Comparison of ENCODE assay signal across 8 cellular contexts in genomic region chr20:30376430-30376766, GRCh38.
DNase-seq lines count a peak whose midpoint lies in the region; ATAC-seq, FAIRE-seq and TF ChIP-seq lines count a peak whose summit lies in the region.
"Not testable (repeated sequence)": the region's sequence is repeated elsewhere in the genome, so short reads cannot be mapped to it uniquely, and the experiment has no call there.

No MANE protein-coding gene starts in this region.

- H3K4me2 ChIP-seq in A549, result peak overlapping the region; percentile 78

- CTCF ChIA-PET in A549 (lab: Yijun Ruan, JAX); RWPE1 (lab: Yijun Ruan, JAX): not testable (repeated sequence)

- 76% methylated on average over 14 of the region's 14 CpGs for WGBS in A549 (ENCODE audit: missing lambda C conversion rate)
- WGBS in right cardiac atrium, result 67% methylated on average over 14 of the region's 14 CpGs
- 65 to 77% (median 74%) methylated on average over 14 of the region's 14 CpGs for WGBS in small intestine, 3 donors

- H3K36me3 ChIP-seq in muscle layer of duodenum (ENCODE audit: control insufficient read depth in 1 of 2, insufficient read depth in 2 of 2, low read length in 2 of 2); small intestine (ENCODE audit: control insufficient read depth in 2 of 2, insufficient read depth in 2 of 2, low read length in 2 of 2): not testable (repeated sequence)

- not testable (repeated sequence) for H3K27me3 Mint-ChIP-seq in activated T-helper 2 cell treated with anti-CD3 and anti-CD28 coated beads, Interferon-gamma antibody, Interleukin-2, Interleukin-4, amounts not matched to agents 10 μg/mL and 5 μg/mL and 100 μg/mL, durations not matched to agents 14 hours and 24 hours and 36 hours (ENCODE audit: low read depth)

- peaks cover 22% of the 10 kb centered on the region for H3K36me3 Mint-ChIP-seq in activated T-helper 2 cell treated with anti-CD3 and anti-CD28 coated beads, Interferon-gamma antibody, Interleukin-2, Interleukin-4, amounts not matched to agents 10 μg/mL and 5 μg/mL and 100 μg/mL, durations not matched to agents 14 hours and 24 hours and 36 hours (ENCODE audit: low read depth)

- not testable (repeated sequence) for H3K27me3 ChIP-seq in dorsolateral prefrontal cortex; right cardiac atrium (ENCODE audit: control insufficient read depth, insufficient read depth); muscle layer of duodenum (ENCODE audit: low read depth, low read length); small intestine (ENCODE audit: control insufficient read depth in 2 of 2, insufficient read depth in 2 of 2, low read length in 2 of 2)

- intact Hi-C loops in activated T-helper 2 cell treated with anti-CD3 and anti-CD28 coated beads, Interferon-gamma antibody, Interleukin-2, Interleukin-4, amounts not matched to agents 10 μg/mL and 5 μg/mL and 100 μg/mL, durations not matched to agents 14 hours and 24 hours and 36 hours (cut with micrococcal nuclease), result loop anchor here (2.0 kb wide), 1 partner anchor 92 kb away; no protein-coding TSS in a partner anchor
- intact Hi-C loops in dorsolateral prefrontal cortex (cut with DNase I); right cardiac atrium (cut with DNase I): not testable (repeated sequence)

- TF ChIP-seq CTCF in A549 (IDR thresholded peaks at IDR 0.05); GM12875 (IDR thresholded peaks at IDR 0.05; ENCODE audit: borderline replicate concordance, insufficient read depth, low read depth, low read length); RWPE1 (conservative IDR thresholded peaks at IDR 0.05; ENCODE audit: low read depth); dorsolateral prefrontal cortex (IDR thresholded peaks at IDR 0.05 in 54 of 56, conservative IDR thresholded peaks at IDR 0.05 in 2 of 56; ENCODE audit: low read depth in 1 of 56, partially characterized antibody in 56 of 56): not testable (repeated sequence)

- POLR2A ChIA-PET in A549 (lab: Yijun Ruan, JAX), result interaction anchor here (0.6 to 0.7 kb wide), 8 partner anchors 12 to 1774 kb away, joined by 3 to 8 read pairs (median 3); no protein-coding TSS in a partner anchor
- POLR2A ChIA-PET in RWPE1 (lab: Yijun Ruan, JAX; ENCODE audit: low non-redundant PET), result not testable (repeated sequence)

- not testable (repeated sequence) for H3K9me3 ChIP-seq in A549; right cardiac atrium (ENCODE audit: control insufficient read depth, low read length); muscle layer of duodenum (ENCODE audit: control insufficient read depth in 1 of 2, low read length in 2 of 2); small intestine (ENCODE audit: control insufficient read depth, low read depth)

- H3K4me3 ChIP-seq in A549 (peak overlapping the region; percentile 90), GM12875 (ENCODE audit: low read depth, low read length) (peak overlapping the region; percentile 48), dorsolateral prefrontal cortex (peak overlapping the region in 58 of 59 donors; percentile 13 to 88 (median 74)), right cardiac atrium (ENCODE audit: low read length) (peak overlapping the region; percentile 80), muscle layer of duodenum (ENCODE audit: low read depth in 1 of 2, low read length in 2 of 2) (peak overlapping the region; percentile 48 to 78), small intestine (ENCODE audit: low read depth in 1 of 2, low read length in 2 of 2) (peak overlapping the region; percentile 63 to 70)

- not testable (repeated sequence) for TF ChIP-seq RAD21 in A549 (conservative IDR thresholded peaks at IDR 0.05 in 1 of 2, IDR thresholded peaks at IDR 0.05 in 1 of 2)

- TF ChIP-seq POLR2A in A549 (IDR thresholded peaks at IDR 0.05; ENCODE audit: low read length), result not testable (repeated sequence)

- peak overlapping the region; percentile 77 for H3K27ac Mint-ChIP-seq in activated T-helper 2 cell treated with anti-CD3 and anti-CD28 coated beads, Interferon-gamma antibody, Interleukin-2, Interleukin-4, amounts not matched to agents 10 μg/mL and 5 μg/mL and 100 μg/mL, durations not matched to agents 14 hours and 24 hours and 36 hours

- H3K4me3 Mint-ChIP-seq in activated T-helper 2 cell treated with anti-CD3 and anti-CD28 coated beads, Interferon-gamma antibody, Interleukin-2, Interleukin-4, amounts not matched to agents 10 μg/mL and 5 μg/mL and 100 μg/mL, durations not matched to agents 14 hours and 24 hours and 36 hours (ENCODE audit: low read depth), result peak overlapping the region; percentile 94

- peaks cover 13% of the 10 kb centered on the region for H3K9me3 Mint-ChIP-seq in activated T-helper 2 cell treated with anti-CD3 and anti-CD28 coated beads, Interferon-gamma antibody, Interleukin-2, Interleukin-4, amounts not matched to agents 10 μg/mL and 5 μg/mL and 100 μg/mL, durations not matched to agents 14 hours and 24 hours and 36 hours

- DNase-seq in A549 (ENCODE audit: low read depth in 1 of 2, low spot score in 1 of 2); RWPE1 (ENCODE audit: low spot score); activated T-helper 2 cell treated with anti-CD3 and anti-CD28 coated beads, Interferon-gamma antibody, Interleukin-2, Interleukin-4, amounts not matched to agents 10 μg/mL and 5 μg/mL and 100 μg/mL, durations not matched to agents 14 hours and 24 hours and 36 hours (ENCODE audit: low spot score); dorsolateral prefrontal cortex; right cardiac atrium; small intestine: not testable (repeated sequence)

- peaks cover 23% of the 10 kb centered on the region for H3K4me1 Mint-ChIP-seq in activated T-helper 2 cell treated with anti-CD3 and anti-CD28 coated beads, Interferon-gamma antibody, Interleukin-2, Interleukin-4, amounts not matched to agents 10 μg/mL and 5 μg/mL and 100 μg/mL, durations not matched to agents 14 hours and 24 hours and 36 hours (ENCODE audit: low read depth)

- FAIRE-seq in A549 (lab: Jason Lieb, UNC); small intestine (lab: Jason Lieb, UNC): not testable (repeated sequence)

- ATAC-seq in A549, right cardiac atrium: not testable (repeated sequence)

- H3K27ac ChIP-seq in A549, result peak overlapping the region; percentile 80 to 88
- peak overlapping the region; percentile 74; the same call in 1 of the 2 replicates for H3K27ac ChIP-seq in RWPE1
- H3K27ac ChIP-seq in dorsolateral prefrontal cortex, result peak overlapping the region in 22 of 59 donors; percentile 16 to 88 (median 68)
- not testable (repeated sequence) for H3K27ac ChIP-seq in right cardiac atrium (ENCODE audit: low read length); muscle layer of duodenum (ENCODE audit: low read length)
- H3K27ac ChIP-seq in small intestine (ENCODE audit: low read depth in 1 of 2, low read length in 1 of 2), result peak overlapping the region in 1 of 2 donors; percentile 68

- TF ChIP-seq EP300 in A549 (IDR thresholded peaks at IDR 0.05), result not testable (repeated sequence)

- not testable (repeated sequence) for H3K4me1 ChIP-seq in A549; right cardiac atrium (ENCODE audit: control insufficient read depth, insufficient read depth, low read length); muscle layer of duodenum (ENCODE audit: control insufficient read depth in 1 of 2, insufficient read depth in 2 of 2, low read length in 2 of 2); small intestine (ENCODE audit: control insufficient read depth in 2 of 2, insufficient read depth in 1 of 2, low read depth in 1 of 2, low read length in 1 of 2)
